11 cellular contexts compared by ENCODE assay signal in the genomic region with DNA sequence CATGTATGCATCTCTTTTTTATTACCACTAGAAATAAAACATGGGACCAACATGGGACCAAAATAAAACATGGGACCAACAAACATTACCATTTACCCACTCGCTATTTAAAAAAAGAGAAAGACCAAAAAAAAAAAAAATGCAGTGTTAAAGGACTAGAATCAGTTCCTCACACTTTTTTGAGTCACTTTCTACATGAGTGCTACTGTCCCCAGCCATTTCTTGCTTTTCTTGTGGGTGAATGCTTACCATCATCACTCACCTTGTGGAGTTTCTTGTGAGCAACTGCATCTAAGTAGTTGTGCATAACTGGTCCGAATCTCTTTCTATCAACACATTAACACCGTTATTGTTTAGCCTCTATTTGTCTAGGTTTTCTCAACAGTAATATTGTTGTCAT.
"Had no signal": no experiment of that assay in that cellular context is flagged by ENCODE, and none has a peak within 500 bp of the region (broad histone marks: within the 10 kb centered on the region; RNA-seq: fewer than 3 reads in every experiment).

No MANE protein-coding gene starts in this region.

- H3K4me2 ChIP-seq: GM23338 had no signal

- FAIRE-seq: H1, H54 had no signal

- DNase-seq: GM23248, GOT3, H7, H9, HCEC 1CT, HFFc6 had no signal

- H3K4me3 ChIP-seq: GM23248, GM23338, HAP-1 had no signal

- H3K4me1 Mint-ChIP-seq: GM23338, H9 had no signal

- H3K36me3 ChIP-seq: HAP-1 had no signal

- H3K9ac ChIP-seq: GM23248 had no signal

- H3K9me3 ChIP-seq: HAP-1 had no signal

- H2AFZ ChIP-seq: GM23248, GM23338 had no signal

- H3K4me3 Mint-ChIP-seq: GM23338, H9, HFFc6 had no signal

- H3K27ac ChIP-seq: GM23248 had no signal

- H3K4me1 ChIP-seq: HAP-1 had no signal

- H3K27ac Mint-ChIP-seq: GM23338, H9, HFFc6 had no signal

- ATAC-seq: GM23338, HCT116 had no signal
